ENCODE assay signal across 29 cellular contexts in genomic region chr10:107141539-107142061, GRCh38. TPM values are rescaled to one million over a fixed set of nuclear protein-coding genes. Genes with fewer than 3 reads are reported as not detected.
A peak's percentile ranks its signal among the peaks of the same experiment; 100 is the strongest.
DNase-seq lines count a peak whose midpoint lies in the region; ATAC-seq, FAIRE-seq and TF ChIP-seq lines count a peak whose summit lies in the region.
"Had no signal": no experiment of that assay in that cellular context is flagged by ENCODE, and none has a peak within 500 bp of the region (broad histone marks: within the 10 kb centered on the region; RNA-seq: fewer than 3 reads in every experiment).

No MANE protein-coding gene starts in this region.

- in situ Hi-C loops in K562 (cut with MboI), result no loop called here

- H3K9me3 Mint-ChIP-seq in nephron progenitor cell, result no peaks in the 10 kb centered on the region
- H3K9me3 Mint-ChIP-seq: H9 had no signal

- H3K27me3 ChIP-seq in BE2C, result no peaks in the 10 kb centered on the region
- H3K27me3 ChIP-seq in K562 (ENCODE audit: control insufficient read depth in 2 of 2, insufficient read depth in 2 of 2, low read length in 2 of 2), result no peaks in the 10 kb centered on the region
- H3K27me3 ChIP-seq: MG63, SJSA1 had no signal

- no peaks in the 10 kb centered on the region for H3K36me3 ChIP-seq in BE2C
- H3K36me3 ChIP-seq in K562 (ENCODE audit: control insufficient read depth, insufficient read depth, low read length), result no peaks in the 10 kb centered on the region
- H3K36me3 ChIP-seq: MG63, SJSA1 had no signal

- CTCF ChIA-PET in K562 (lab: Yijun Ruan, JAX; ENCODE audit: low intra/inter-chr PET ratio) (no interaction called here), HEK293T (lab: Yijun Ruan, JAX) (no interaction called here)

- TF ChIP-seq RAD21 in K562 (CRISPR knock-in tag; conservative IDR thresholded peaks at IDR 0.05 in 1 of 2, IDR thresholded peaks at IDR 0.05 in 1 of 2), result no peak

- no peak for TF ChIP-seq CTCF in BE2C (IDR thresholded peaks at IDR 0.05; ENCODE audit: low read depth, low read length)
- TF ChIP-seq CTCF in K562 (IDR thresholded peaks at IDR 0.05 in 2 of 3, conservative IDR thresholded peaks at IDR 0.05 in 1 of 3; ENCODE audit: insufficient read depth in 2 of 3, low read depth in 1 of 3, low read length in 3 of 3), result no peak
- no peak for TF ChIP-seq CTCF in nephron progenitor cell (IDR thresholded peaks at IDR 0.05)

- H3K4me2 ChIP-seq in K562 (ENCODE audit: insufficient read depth, low read length), result no peak overlapping the region
- H3K4me2 ChIP-seq: PC-9 had no signal

- POLR2A ChIA-PET in K562 (lab: Yijun Ruan, JAX), result interaction anchor here (0.5 kb wide), 1 partner anchor 104 kb away, joined by 3 read pairs; no protein-coding TSS in a partner anchor
- POLR2A ChIA-PET in HEK293T (lab: Yijun Ruan, JAX), result no interaction called here

- H3K4me1 ChIP-seq in BE2C (peaks cover 29% of the 10 kb centered on the region), K562 (replicated peaks in 1 of 2; ENCODE audit: control insufficient read depth in 2 of 2, insufficient read depth in 2 of 2, low read length in 2 of 2) (no peaks in the 10 kb centered on the region)
- H3K4me1 ChIP-seq: SJSA1 had no signal

- no peaks in the 10 kb centered on the region for H4K20me1 ChIP-seq in K562 (replicated peaks; ENCODE audit: control insufficient read depth, insufficient read depth, low read length)

- H3K9me3 ChIP-seq in BE2C (no peaks in the 10 kb centered on the region), K562 (replicated peaks; ENCODE audit: control insufficient read depth, insufficient read depth, low read depth, low read length) (no peaks in the 10 kb centered on the region)
- H3K9me3 ChIP-seq: MG63, SJSA1 had no signal

- H3K27ac ChIP-seq in K562 (ENCODE audit: extremely low read depth, low read depth, low read length), result no peak overlapping the region
- H3K27ac ChIP-seq: C4-2B, PC-9, SJSA1 had no signal

- FAIRE-seq in K562 (lab: Jason Lieb, UNC), result no peak
- FAIRE-seq: GM12891, GM19239 had no signal

- H3K4me3 Mint-ChIP-seq in nephron progenitor cell, result no peak overlapping the region
- H3K4me3 Mint-ChIP-seq: CD8-positive, alpha-beta memory T cell; H9; HFFc6 had no signal

- H3K4me1 Mint-ChIP-seq in nephron progenitor cell, result peaks cover 11% of the 10 kb centered on the region
- H3K4me1 Mint-ChIP-seq: CD8-positive, alpha-beta memory T cell had no signal

- no peak for TF ChIP-seq POLR2A in K562 (conservative IDR thresholded peaks at IDR 0.05)

- intact Hi-C loops in K562 (cut with micrococcal nuclease), result loop anchor here (5.0 kb wide), 1 partner anchor 429 kb away; no protein-coding TSS in a partner anchor

- H3K27ac Mint-ChIP-seq in nephron progenitor cell, result no peak overlapping the region
- H3K27ac Mint-ChIP-seq: CD8-positive, alpha-beta memory T cell; H9; HFFc6 had no signal

- no peak overlapping the region for H2AFZ ChIP-seq in K562 (ENCODE audit: low read depth, low read length)
- H2AFZ ChIP-seq: PC-9 had no signal

- no peaks in the 10 kb centered on the region for H3K27me3 Mint-ChIP-seq in nephron progenitor cell (ENCODE audit: low read depth, poor library complexity)
- H3K27me3 Mint-ChIP-seq: CD8-positive, alpha-beta memory T cell had no signal

- ATAC-seq in K562 (no peak), GM18520 (IDR thresholded peaks at IDR 0.05; ENCODE audit: unreplicated experiment) (no peak)

- WGBS in K562 (ENCODE audit: insufficient coverage, low coverage, missing lambda C conversion rate), result 0% methylated on average over 2 of the region's 2 CpGs

- BruUV-seq in K562 (replicated peaks; lab: Mats Ljungman, UMichigan), result no TSS peak

- DNase-seq in BE2C (peak; percentile 38), Kasumi-1 (lab: John Stamatoyannopoulos, UW) (peak; percentile 66 to 75), K562 (ENCODE audit: extremely low read depth in 1 of 4, low spot score in 3 of 4) (no peak), nephron progenitor cell (peak; percentile 5), HEK293T (ENCODE audit: extremely low spot score) (no peak)
- DNase-seq in activated CD8-positive, alpha-beta memory T cell treated with anti-CD3 and anti-CD28 coated beads for 24 hours, result no peak
- DNase-seq: CD8-positive, alpha-beta memory T cell; DMS 273 treated with DMSO at 0.1 percent for 48 hours; DMS79; EL; GDM1; H9; HFFc6; MG63; NCI-H1105 treated with DMSO at 0.1 percent for 48 hours; NCI-H146; NCI-H1930; NCI-H446; NCI-H526; PC-9; Right ventricle myocardium superior; RPMI8226; T-helper 1 cell had no signal

- H3K4me3 ChIP-seq in BE2C (ENCODE audit: low read depth, low read length) (no peak overlapping the region), K562 (no peak overlapping the region)
- H3K4me3 ChIP-seq: MG63, PC-9, SJSA1 had no signal

- H3K79me2 ChIP-seq in K562 (ENCODE audit: control insufficient read depth, insufficient read depth, low read length), result no peaks in the 10 kb centered on the region

- TF ChIP-seq EP300 in K562 (IDR thresholded peaks at IDR 0.05; ENCODE audit: low read length), result no peak

- no peaks in the 10 kb centered on the region for H3K9me1 ChIP-seq in K562 (ENCODE audit: control insufficient read depth, insufficient read depth, low read length)

- no peaks in the 10 kb centered on the region for H3K36me3 Mint-ChIP-seq in nephron progenitor cell (ENCODE audit: low read depth)
- H3K36me3 Mint-ChIP-seq: CD8-positive, alpha-beta memory T cell had no signal

- no peak overlapping the region for H3K9ac ChIP-seq in K562 (ENCODE audit: insufficient read depth in 1 of 2, low read depth in 2 of 2, low read length in 2 of 2)

TF ChIP-seq in K562, 482 proteins besides CTCF, POLR2A, EP300 and RAD21:
- no peak for TF ChIP-seq CEBPG (CRISPR knock-in tag; IDR thresholded peaks at IDR 0.05)
- peak in 1 of 2 experiments; percentile 67; a peak in 3 of 4 replicates for TF ChIP-seq CEBPG (tag; conservative IDR thresholded peaks at IDR 0.05 in 1 of 2, IDR thresholded peaks at IDR 0.05 in 1 of 2)
- no peak for TF ChIP-seq CBX8 (IDR thresholded peaks at IDR 0.05; ENCODE audit: borderline replicate concordance, extremely low read depth, low read depth, low read length, poor library complexity, severe bottlenecking)
- no peak for TF ChIP-seq ZBTB43 (CRISPR knock-in tag; IDR thresholded peaks at IDR 0.05)
- no peak for TF ChIP-seq ZNF41 (CRISPR knock-in tag; conservative IDR thresholded peaks at IDR 0.05)
- TF ChIP-seq EWSR1 (IDR thresholded peaks at IDR 0.05; ENCODE audit: borderline replicate concordance, low read depth, partially characterized antibody), result no peak
- no peak for TF ChIP-seq C11orf30 (IDR thresholded peaks at IDR 0.05; ENCODE audit: low read depth)
- TF ChIP-seq CEBPB (tag; IDR thresholded peaks at IDR 0.05), result peak; percentile 65

TF ChIP-seq in HEK293T, 16 proteins besides CTCF, POLR2A, EP300 and RAD21:
- TF ChIP-seq NFRKB (IDR thresholded peaks at IDR 0.05) (no peak), FOXA1 (IDR thresholded peaks at IDR 0.05) (no peak), SUZ12 (IDR thresholded peaks at IDR 0.05) (no peak), FOXM1 (IDR thresholded peaks at IDR 0.05; ENCODE audit: borderline replicate concordance) (no peak), LEF1 (IDR thresholded peaks at IDR 0.05; ENCODE audit: borderline replicate concordance) (no peak)
TF ChIP-seq in HEK293T: peak in this region for 0.

RNA-seq across cellular contexts. Expression of gene SORCS1, which starts 22.9 kb away (rescaled TPM):
- polyA plus RNA-seq in BE2C (2012; ENCODE audit: insufficient read depth, insufficient read length, low read depth), result 18.6 TPM
- 8.9 and 11.8 TPM in 2 replicates for total RNA-seq in K562 (2011; cell fraction: chromatin; rRNA removed; ENCODE audit: low replicate concordance)
- 3.7 and 4.5 TPM in 2 replicates for total RNA-seq in K562 (2011; cell fraction: nucleolus; rRNA removed)
- total RNA-seq in K562 (2011; cell fraction: nucleoplasm; rRNA removed), result 4.7 and 5.6 TPM in 2 replicates
- total RNA-seq in K562 (2014; rRNA removed) (2.7 and 3.0 TPM in 2 replicates), K562 (2014; rRNA removed; fragmentation: Illumina TruSeq; extraction: Trizol) (2.7 and 3.2 TPM in 2 replicates), K562 (2015; rRNA removed; fragmentation: Illumina TruSeq; extraction: Trizol) (3.1 and 3.8 TPM in 2 replicates), K562 (2021) (2.7 TPM in 2 replicates)
- polyA plus RNA-seq in K562 (2011; rRNA removed) (3.6 and 3.9 TPM in 2 replicates), K562 (2014; fragmentation: Illumina TruSeq; extraction: Trizol) (1.9 and 2.1 TPM in 2 replicates), K562 (2014; fragmentation: Nextera tagmentation; extraction: Ambion mirVana) (1 to 10 TPM; 1.5 to 2.6 TPM), K562 (2014; rRNA removed) (1.5 and 2.2 TPM in 2 replicates)
- 1.3 and 1.6 TPM in 2 replicates for polyA plus RNA-seq in K562 (2011; cell fraction: cytosol; rRNA removed)
- 10.1 and 10.7 TPM in 2 replicates for polyA plus RNA-seq in K562 (2011; cell fraction: nucleus; rRNA removed)
- 3.7 and 6.8 TPM in 2 replicates for polyA plus RNA-seq in K562 (2012)
- polyA minus RNA-seq in K562 (2011; rRNA and poly(A)+ RNA removed), result 8.1 and 9.6 TPM in 2 replicates
- 2.3 and 2.5 TPM in 2 replicates for polyA minus RNA-seq in K562 (2011; cell fraction: cytosol; rRNA and poly(A)+ RNA removed)
- 6.2 and 8.1 TPM in 2 replicates for polyA minus RNA-seq in K562 (2011; cell fraction: nucleus; rRNA and poly(A)+ RNA removed)
- total RNA-seq: CD8-positive, alpha-beta memory T cell; LHCN-M2; PC-9; SJSA1 had no signal
- polyA plus RNA-seq: CD8-positive, alpha-beta memory T cell had no signal

Comparison
In these comparisons a context has a peak if more than half of its experiments do, and no peak if none do; other contexts are left out.
1. DNase-seq: peak in BE2C (single experiment), Kasumi-1 (2 of 2) and nephron progenitor cell (single experiment); none in K562 (0 of 4), activated CD8-positive, alpha-beta memory T cell treated with anti-CD3 and anti-CD28 coated beads for 24 hours (single experiment) and HEK293T (single experiment).